In genomic region chr10:21334891-21335696, GRCh38 we compare ENCODE assay signal across 9 cellular contexts.
A peak's percentile ranks its signal among the peaks of the same experiment; 100 is the strongest.
DNase-seq lines count a peak whose midpoint lies in the region; ATAC-seq and TF ChIP-seq lines count a peak whose summit lies in the region.
"Had no signal": no experiment of that assay in that cellular context is flagged by ENCODE, and none has a peak within 500 bp of the region (broad histone marks: within the 10 kb centered on the region; RNA-seq: fewer than 3 reads in every experiment).

No MANE protein-coding gene starts in this region.

- H3K4me3 ChIP-seq in prostate gland = no peak overlapping the region

- no peak overlapping the region for H3K27ac ChIP-seq in foreskin keratinocyte
- no peak overlapping the region for H3K27ac ChIP-seq in prostate gland

- intact Hi-C loops in prostate gland (cut with DNase I) = no loop called here

- TF ChIP-seq CTCF in foreskin keratinocyte (conservative IDR thresholded peaks at IDR 0.05) (no peak), prostate gland (IDR thresholded peaks at IDR 0.05) (no peak)

- TF ChIP-seq POLR2A in prostate gland (IDR thresholded peaks at IDR 0.05) = no peak

- no peaks in the 10 kb centered on the region for H3K9me3 ChIP-seq in prostate gland

- 44% methylated on average over 14 of the region's 14 CpGs for WGBS in prostate gland

- peaks cover 16% of the 10 kb centered on the region for H3K4me1 ChIP-seq in foreskin keratinocyte
- H3K4me1 ChIP-seq in prostate gland (replicated peaks) = no peaks in the 10 kb centered on the region

- H3K36me3 ChIP-seq in prostate gland = no peaks in the 10 kb centered on the region

- no peaks in the 10 kb centered on the region for H3K27me3 ChIP-seq in foreskin keratinocyte
- H3K27me3 ChIP-seq in prostate gland (replicated peaks; ENCODE audit: insufficient read depth) = no peaks in the 10 kb centered on the region

- peak; percentile 72 for DNase-seq in GM03348 (ENCODE audit: low spot score)
- peak; percentile 54 for DNase-seq in T1000 (lab: John Stamatoyannopoulos, UW)
- peak; percentile 90 to 95 for DNase-seq in foreskin keratinocyte
- DNase-seq in prostate gland (ENCODE audit: low spot score) = peak; percentile 79
- no peak for DNase-seq in NCI-H2171 (lab: John Stamatoyannopoulos, UW)
- no peak for DNase-seq in stimulated activated CD4-positive, alpha-beta T cell treated with anti-CD3 and anti-CD28 coated beads, Interleukin-4, amount 100 ng/mL, for 1 hour
- DNase-seq: occipital lobe had no signal

- ATAC-seq in foreskin keratinocyte (peak; percentile 75), GM21576 (IDR thresholded peaks at IDR 0.05; ENCODE audit: unreplicated experiment) (no peak), GM19324 (IDR thresholded peaks at IDR 0.05; ENCODE audit: low FRiP score, unreplicated experiment) (no peak)

Comparison
In these comparisons a context has a peak if more than half of its experiments do, and no peak if none do; other contexts are left out.
1. DNase-seq: peak in GM03348 (single experiment), T1000 (single experiment), foreskin keratinocyte (2 of 2) and prostate gland (single experiment); none in NCI-H2171 (single experiment) and stimulated activated CD4-positive, alpha-beta T cell treated with anti-CD3 and anti-CD28 coated beads, Interleukin-4, amount 100 ng/mL, for 1 hour (single experiment).